In the genomic region with DNA sequence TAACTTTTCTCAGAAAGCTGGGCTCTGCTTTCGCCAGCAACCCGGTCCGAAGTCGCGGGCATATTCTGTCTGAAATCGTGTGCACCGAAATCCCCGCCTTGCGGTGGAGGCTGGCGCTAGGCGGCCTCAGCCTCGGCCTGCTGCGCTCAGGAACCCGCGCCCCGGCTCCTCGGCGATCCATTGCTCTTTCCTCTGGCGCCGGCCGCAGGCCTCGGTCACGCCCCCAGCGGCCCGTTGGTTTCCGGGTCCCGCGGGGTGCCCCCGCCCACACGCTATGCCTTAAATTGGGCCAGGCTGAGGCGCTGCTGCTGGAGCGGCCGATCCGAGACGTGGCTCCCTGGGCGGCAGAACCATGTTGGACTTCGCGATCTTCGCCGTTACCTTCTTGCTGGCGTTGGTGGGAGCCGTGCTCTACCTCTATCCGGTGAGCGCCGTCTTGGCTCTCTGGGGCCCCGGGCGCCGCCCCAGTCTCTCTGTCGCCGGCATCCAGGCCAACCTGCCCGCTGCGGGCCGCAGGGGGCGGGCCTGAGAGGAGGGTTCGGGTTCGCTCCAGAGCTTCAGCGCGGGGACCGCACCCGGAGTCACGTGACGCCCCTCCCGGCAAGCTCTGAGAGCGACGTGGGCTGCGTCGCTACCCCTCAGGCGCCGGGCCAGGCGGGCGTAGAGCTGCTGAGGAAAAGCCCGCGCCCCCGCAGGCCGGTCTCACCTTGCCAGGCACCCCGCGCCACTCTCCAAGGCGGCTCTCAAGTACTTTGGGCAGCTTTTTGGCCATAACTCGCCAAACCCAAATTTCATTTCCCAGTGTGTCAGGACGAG, we compare ENCODE assay signal across 1 cellular context.
A peak's percentile ranks its signal among the peaks of the same experiment; 100 is the strongest.
TF ChIP-seq lines count a peak whose summit lies in the region.

A gene with protein sequence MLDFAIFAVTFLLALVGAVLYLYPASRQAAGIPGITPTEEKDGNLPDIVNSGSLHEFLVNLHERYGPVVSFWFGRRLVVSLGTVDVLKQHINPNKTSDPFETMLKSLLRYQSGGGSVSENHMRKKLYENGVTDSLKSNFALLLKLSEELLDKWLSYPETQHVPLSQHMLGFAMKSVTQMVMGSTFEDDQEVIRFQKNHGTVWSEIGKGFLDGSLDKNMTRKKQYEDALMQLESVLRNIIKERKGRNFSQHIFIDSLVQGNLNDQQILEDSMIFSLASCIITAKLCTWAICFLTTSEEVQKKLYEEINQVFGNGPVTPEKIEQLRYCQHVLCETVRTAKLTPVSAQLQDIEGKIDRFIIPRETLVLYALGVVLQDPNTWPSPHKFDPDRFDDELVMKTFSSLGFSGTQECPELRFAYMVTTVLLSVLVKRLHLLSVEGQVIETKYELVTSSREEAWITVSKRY (plus strand): TSS at position 308 of the 816 bp plus-strand sequence. CDS start 45 bp downstream, at position 353.

TF ChIP-seq in HepG2, 621 proteins besides CTCF, POLR2A, EP300 and RAD21 (continued from another document and continues in another):
- TF ChIP-seq, protein P1, sequence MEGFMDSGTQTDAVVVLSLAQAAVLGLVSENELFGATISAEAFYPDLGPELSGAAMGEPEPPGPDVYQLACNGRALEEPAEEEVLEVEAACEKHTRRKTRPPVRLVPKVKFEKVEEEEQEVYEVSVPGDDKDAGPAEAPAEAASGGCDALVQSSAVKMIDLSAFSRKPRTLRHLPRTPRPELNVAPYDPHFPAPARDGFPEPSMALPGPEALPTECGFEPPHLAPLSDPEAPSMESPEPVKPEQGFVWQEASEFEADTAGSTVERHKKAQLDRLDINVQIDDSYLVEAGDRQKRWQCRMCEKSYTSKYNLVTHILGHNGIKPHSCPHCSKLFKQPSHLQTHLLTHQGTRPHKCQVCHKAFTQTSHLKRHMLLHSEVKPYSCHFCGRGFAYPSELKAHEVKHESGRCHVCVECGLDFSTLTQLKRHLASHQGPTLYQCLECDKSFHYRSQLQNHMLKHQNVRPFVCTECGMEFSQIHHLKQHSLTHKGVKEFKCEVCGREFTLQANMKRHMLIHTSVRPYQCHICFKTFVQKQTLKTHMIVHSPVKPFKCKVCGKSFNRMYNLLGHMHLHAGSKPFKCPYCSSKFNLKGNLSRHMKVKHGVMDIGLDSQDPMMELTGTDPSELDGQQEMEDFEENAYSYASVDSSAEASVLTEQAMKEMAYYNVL (CRISPR knock-in tag; IDR thresholded peaks at IDR 0.05; ENCODE audit: borderline replicate concordance): peak; percentile 87
- TF ChIP-seq MIER3 (CRISPR knock-in tag; IDR thresholded peaks at IDR 0.05; ENCODE audit: borderline replicate concordance): peak; percentile 83; the same call in 1 of the 2 replicates
- peak; percentile 32; the same call in 1 of the 2 replicates for TF ChIP-seq ZNF556 (CRISPR knock-in tag; IDR thresholded peaks at IDR 0.05; ENCODE audit: borderline replicate concordance)
- peak; percentile 100 for TF ChIP-seq ZFY (CRISPR knock-in tag; IDR thresholded peaks at IDR 0.05)
- peak; percentile 82; the same call in 1 of the 2 replicates for TF ChIP-seq ZSCAN21 (CRISPR knock-in tag; IDR thresholded peaks at IDR 0.05; ENCODE audit: borderline replicate concordance)
- peak; percentile 96 for TF ChIP-seq HIVEP1 (CRISPR knock-in tag; IDR thresholded peaks at IDR 0.05)
- TF ChIP-seq ZNF772 (CRISPR knock-in tag; IDR thresholded peaks at IDR 0.05): peak; percentile 91; the same call in 1 of the 2 replicates
- peak; percentile 23 for TF ChIP-seq RARA (CRISPR knock-in tag; IDR thresholded peaks at IDR 0.05)
- TF ChIP-seq TOE1 (CRISPR knock-in tag; IDR thresholded peaks at IDR 0.05): peak; percentile 59; the same call in 1 of the 2 replicates
- TF ChIP-seq MED8 (CRISPR knock-in tag; IDR thresholded peaks at IDR 0.05; ENCODE audit: insufficient replicate concordance): peak; percentile 94
- no peak for TF ChIP-seq ZNF569 (CRISPR knock-in tag; IDR thresholded peaks at IDR 0.05; ENCODE audit: borderline replicate concordance)
- 0 out of 2 replicates have a peak, but pooled peaks have one; percentile 68 for TF ChIP-seq TBP (CRISPR knock-in tag; IDR thresholded peaks at IDR 0.05)
- TF ChIP-seq, protein P2, sequence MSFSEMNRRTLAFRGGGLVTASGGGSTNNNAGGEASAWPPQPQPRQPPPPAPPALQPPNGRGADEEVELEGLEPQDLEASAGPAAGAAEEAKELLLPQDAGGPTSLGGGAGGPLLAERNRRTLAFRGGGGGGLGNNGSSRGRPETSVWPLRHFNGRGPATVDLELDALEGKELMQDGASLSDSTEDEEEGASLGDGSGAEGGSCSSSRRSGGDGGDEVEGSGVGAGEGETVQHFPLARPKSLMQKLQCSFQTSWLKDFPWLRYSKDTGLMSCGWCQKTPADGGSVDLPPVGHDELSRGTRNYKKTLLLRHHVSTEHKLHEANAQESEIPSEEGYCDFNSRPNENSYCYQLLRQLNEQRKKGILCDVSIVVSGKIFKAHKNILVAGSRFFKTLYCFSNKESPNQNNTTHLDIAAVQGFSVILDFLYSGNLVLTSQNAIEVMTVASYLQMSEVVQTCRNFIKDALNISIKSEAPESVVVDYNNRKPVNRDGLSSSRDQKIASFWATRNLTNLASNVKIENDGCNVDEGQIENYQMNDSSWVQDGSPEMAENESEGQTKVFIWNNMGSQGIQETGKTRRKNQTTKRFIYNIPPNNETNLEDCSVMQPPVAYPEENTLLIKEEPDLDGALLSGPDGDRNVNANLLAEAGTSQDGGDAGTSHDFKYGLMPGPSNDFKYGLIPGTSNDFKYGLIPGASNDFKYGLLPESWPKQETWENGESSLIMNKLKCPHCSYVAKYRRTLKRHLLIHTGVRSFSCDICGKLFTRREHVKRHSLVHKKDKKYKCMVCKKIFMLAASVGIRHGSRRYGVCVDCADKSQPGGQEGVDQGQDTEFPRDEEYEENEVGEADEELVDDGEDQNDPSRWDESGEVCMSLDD (CRISPR knock-in tag; IDR thresholded peaks at IDR 0.05; ENCODE audit: borderline replicate concordance): peak; percentile 41; the same call in 1 of the 2 replicates
- TF ChIP-seq JUN (CRISPR knock-in tag; IDR thresholded peaks at IDR 0.05): no peak
- TF ChIP-seq ONECUT2 (CRISPR knock-in tag; IDR thresholded peaks at IDR 0.05): peak; percentile 46; the same call in 1 of the 2 replicates
- TF ChIP-seq, protein P3, sequence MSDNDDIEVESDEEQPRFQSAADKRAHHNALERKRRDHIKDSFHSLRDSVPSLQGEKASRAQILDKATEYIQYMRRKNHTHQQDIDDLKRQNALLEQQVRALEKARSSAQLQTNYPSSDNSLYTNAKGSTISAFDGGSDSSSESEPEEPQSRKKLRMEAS (IDR thresholded peaks at IDR 0.05): peak; percentile 90
- TF ChIP-seq YEATS2 (CRISPR knock-in tag; IDR thresholded peaks at IDR 0.05; ENCODE audit: borderline replicate concordance): peak; percentile 96
- peak; percentile 90 for TF ChIP-seq NKX3-1 (CRISPR knock-in tag; IDR thresholded peaks at IDR 0.05)
- TF ChIP-seq FOXO1 (CRISPR knock-in tag; IDR thresholded peaks at IDR 0.05): peak; percentile 42
- no peak for TF ChIP-seq JARID2 (CRISPR knock-in tag; IDR thresholded peaks at IDR 0.05; ENCODE audit: insufficient replicate concordance)
- peak; percentile 47; the same call in 1 of the 3 replicates for TF ChIP-seq MXI1 (IDR thresholded peaks at IDR 0.05; ENCODE audit: borderline replicate concordance, low read depth, low read length)
- peak; percentile 97 for TF ChIP-seq KMT2A (CRISPR knock-in tag; IDR thresholded peaks at IDR 0.05)
- peak; percentile 95 for TF ChIP-seq ATF7-NPFF (CRISPR knock-in tag; IDR thresholded peaks at IDR 0.05; ENCODE audit: low read depth)
- TF ChIP-seq, protein P4, sequence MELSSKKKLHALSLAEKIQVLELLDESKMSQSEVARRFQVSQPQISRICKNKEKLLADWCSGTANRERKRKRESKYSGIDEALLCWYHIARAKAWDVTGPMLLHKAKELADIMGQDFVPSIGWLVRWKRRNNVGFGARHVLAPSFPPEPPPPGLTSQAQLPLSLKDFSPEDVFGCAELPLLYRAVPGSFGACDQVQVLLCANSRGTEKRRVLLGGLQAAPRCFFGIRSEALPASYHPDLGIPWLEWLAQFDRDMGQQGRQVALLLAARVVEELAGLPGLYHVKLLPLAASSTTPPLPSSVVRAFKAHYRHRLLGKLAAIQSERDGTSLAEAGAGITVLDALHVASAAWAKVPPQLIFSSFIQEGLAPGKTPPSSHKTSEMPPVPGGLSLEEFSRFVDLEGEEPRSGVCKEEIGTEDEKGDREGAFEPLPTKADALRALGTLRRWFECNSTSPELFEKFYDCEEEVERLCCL (CRISPR knock-in tag; IDR thresholded peaks at IDR 0.05; ENCODE audit: borderline replicate concordance): peak; percentile 97
- TF ChIP-seq ZNF382 (CRISPR knock-in tag; IDR thresholded peaks at IDR 0.05; ENCODE audit: borderline replicate concordance): no peak
- TF ChIP-seq, protein P5, sequence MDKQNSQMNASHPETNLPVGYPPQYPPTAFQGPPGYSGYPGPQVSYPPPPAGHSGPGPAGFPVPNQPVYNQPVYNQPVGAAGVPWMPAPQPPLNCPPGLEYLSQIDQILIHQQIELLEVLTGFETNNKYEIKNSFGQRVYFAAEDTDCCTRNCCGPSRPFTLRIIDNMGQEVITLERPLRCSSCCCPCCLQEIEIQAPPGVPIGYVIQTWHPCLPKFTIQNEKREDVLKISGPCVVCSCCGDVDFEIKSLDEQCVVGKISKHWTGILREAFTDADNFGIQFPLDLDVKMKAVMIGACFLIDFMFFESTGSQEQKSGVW (CRISPR knock-in tag; IDR thresholded peaks at IDR 0.05; ENCODE audit: borderline replicate concordance): no peak
- no peak for TF ChIP-seq NONO (IDR thresholded peaks at IDR 0.05)
- peak; percentile 97 for TF ChIP-seq NONO (CRISPR knock-in tag; conservative IDR thresholded peaks at IDR 0.05)
- peak; percentile 5 for TF ChIP-seq MED13 (CRISPR knock-in tag; IDR thresholded peaks at IDR 0.05)
- TF ChIP-seq FOXA3 (CRISPR knock-in tag; IDR thresholded peaks at IDR 0.05): peak; percentile 50
- TF ChIP-seq ZFX (CRISPR knock-in tag; IDR thresholded peaks at IDR 0.05; ENCODE audit: low read depth): peak; percentile 100
- no peak for TF ChIP-seq HMGA1 (CRISPR knock-in tag; conservative IDR thresholded peaks at IDR 0.05)
- TF ChIP-seq, protein P6, sequence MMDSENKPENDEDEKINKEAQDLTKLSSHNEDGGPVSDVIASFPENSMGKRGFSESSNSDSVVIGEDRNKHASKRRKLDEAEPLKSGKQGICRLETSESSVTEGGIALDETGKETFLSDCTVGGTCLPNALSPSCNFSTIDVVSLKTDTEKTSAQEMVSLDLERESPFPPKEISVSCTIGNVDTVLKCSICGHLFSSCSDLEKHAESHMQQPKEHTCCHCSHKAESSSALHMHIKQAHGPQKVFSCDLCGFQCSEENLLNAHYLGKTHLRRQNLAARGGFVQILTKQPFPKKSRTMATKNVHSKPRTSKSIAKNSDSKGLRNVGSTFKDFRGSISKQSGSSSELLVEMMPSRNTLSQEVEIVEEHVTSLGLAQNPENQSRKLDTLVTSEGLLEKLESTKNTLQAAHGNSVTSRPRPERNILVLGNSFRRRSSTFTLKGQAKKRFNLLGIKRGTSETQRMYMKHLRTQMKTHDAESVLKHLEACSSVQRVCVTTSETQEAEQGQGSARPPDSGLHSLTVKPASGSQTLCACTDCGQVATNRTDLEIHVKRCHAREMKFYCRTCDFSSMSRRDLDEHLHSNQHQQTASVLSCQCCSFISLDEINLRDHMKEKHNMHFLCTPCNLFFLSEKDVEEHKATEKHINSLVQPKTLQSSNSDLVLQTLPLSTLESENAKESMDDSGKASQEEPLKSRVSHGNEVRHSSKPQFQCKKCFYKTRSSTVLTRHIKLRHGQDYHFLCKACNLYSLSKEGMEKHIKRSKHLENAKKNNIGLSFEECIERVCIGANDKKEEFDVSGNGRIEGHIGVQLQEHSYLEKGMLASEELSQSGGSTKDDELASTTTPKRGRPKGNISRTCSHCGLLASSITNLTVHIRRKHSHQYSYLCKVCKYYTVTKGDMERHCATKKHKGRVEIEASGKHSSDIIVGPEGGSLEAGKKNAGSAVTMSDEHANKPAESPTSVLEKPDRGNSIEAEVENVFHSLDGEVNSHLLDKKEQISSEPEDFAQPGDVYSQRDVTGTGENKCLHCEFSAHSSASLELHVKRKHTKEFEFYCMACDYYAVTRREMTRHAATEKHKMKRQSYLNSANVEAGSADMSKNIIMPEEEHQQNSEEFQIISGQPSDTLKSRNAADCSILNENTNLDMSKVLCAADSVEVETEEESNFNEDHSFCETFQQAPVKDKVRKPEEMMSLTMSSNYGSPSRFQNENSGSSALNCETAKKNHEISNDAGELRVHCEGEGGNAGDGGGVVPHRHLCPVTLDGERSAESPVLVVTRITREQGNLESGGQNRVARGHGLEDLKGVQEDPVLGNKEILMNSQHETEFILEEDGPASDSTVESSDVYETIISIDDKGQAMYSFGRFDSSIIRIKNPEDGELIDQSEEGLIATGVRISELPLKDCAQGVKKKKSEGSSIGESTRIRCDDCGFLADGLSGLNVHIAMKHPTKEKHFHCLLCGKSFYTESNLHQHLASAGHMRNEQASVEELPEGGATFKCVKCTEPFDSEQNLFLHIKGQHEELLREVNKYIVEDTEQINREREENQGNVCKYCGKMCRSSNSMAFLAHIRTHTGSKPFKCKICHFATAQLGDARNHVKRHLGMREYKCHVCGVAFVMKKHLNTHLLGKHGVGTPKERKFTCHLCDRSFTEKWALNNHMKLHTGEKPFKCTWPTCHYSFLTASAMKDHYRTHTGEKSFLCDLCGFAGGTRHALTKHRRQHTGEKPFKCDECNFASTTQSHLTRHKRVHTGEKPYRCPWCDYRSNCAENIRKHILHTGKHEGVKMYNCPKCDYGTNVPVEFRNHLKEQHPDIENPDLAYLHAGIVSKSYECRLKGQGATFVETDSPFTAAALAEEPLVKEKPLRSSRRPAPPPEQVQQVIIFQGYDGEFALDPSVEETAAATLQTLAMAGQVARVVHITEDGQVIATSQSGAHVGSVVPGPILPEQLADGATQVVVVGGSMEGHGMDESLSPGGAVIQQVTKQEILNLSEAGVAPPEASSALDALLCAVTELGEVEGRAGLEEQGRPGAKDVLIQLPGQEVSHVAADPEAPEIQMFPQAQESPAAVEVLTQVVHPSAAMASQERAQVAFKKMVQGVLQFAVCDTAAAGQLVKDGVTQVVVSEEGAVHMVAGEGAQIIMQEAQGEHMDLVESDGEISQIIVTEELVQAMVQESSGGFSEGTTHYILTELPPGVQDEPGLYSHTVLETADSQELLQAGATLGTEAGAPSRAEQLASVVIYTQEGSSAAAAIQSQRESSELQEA (CRISPR knock-in tag; IDR thresholded peaks at IDR 0.05; ENCODE audit: not compliant biosample characterization): peak; percentile 89
- no peak for TF ChIP-seq ZNF10 (CRISPR knock-in tag; IDR thresholded peaks at IDR 0.05; ENCODE audit: borderline replicate concordance, low read depth)
- TF ChIP-seq DMAP1 (CRISPR knock-in tag; IDR thresholded peaks at IDR 0.05): peak; percentile 98
- peak; percentile 54 for TF ChIP-seq CREM (IDR thresholded peaks at IDR 0.05)
- TF ChIP-seq CREM (CRISPR knock-in tag; IDR thresholded peaks at IDR 0.05): peak; percentile 49; the same call in 1 of the 2 replicates
- no peak for TF ChIP-seq ZNF530 (CRISPR knock-in tag; IDR thresholded peaks at IDR 0.05; ENCODE audit: low read depth)
- TF ChIP-seq FOXJ3 (CRISPR knock-in tag; IDR thresholded peaks at IDR 0.05; ENCODE audit: borderline replicate concordance): peak; percentile 87
- TF ChIP-seq, protein P7, sequence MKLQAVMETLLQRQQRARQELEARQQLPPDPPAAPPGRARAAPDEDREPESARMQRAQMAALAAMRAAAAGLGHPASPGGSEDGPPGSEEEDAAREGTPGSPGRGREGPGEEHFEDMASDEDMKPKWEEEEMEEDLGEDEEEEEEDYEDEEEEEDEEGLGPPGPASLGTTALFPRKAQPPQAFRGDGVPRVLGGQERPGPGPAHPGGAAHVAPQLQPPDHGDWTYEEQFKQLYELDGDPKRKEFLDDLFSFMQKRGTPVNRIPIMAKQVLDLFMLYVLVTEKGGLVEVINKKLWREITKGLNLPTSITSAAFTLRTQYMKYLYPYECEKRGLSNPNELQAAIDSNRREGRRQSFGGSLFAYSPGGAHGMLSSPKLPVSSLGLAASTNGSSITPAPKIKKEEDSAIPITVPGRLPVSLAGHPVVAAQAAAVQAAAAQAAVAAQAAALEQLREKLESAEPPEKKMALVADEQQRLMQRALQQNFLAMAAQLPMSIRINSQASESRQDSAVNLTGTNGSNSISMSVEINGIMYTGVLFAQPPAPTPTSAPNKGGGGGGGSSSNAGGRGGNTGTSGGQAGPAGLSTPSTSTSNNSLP (IDR thresholded peaks at IDR 0.05; ENCODE audit: low read depth, low read length): peak; percentile 54; the same call in 1 of the 2 replicates
